In the genomic region with DNA sequence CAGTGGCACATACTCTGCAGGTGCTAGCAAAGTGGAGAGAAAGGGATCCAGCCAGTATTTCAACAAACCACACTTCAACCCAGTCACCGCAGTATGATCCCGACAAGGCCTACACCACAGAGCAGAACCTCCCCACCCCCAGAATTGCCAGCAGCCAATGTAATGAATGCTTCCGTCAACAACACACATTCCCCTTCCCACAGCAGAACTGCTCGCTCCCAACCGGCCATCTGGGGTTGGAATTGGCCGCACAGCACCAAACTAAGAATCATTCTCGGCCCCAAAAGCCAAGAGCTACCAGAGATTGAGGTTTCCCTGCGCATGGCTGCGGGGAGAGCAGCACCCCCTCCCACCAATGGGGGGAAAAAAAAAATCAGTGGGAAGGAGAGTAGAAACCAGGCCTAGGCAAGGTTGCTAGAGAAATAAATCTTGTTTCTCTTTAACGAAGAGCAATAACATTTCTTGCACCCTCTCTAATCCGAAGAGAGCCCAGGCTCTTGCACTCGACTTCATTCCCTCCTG, we compare ENCODE assay signal across 1 cellular context.
TF ChIP-seq lines count a peak whose summit lies in the region.

No MANE protein-coding gene starts in this region.

TF ChIP-seq in K562, 482 proteins besides CTCF, POLR2A, EP300 and RAD21 (continued from another document and continues in another):
- TF ChIP-seq, protein P1, sequence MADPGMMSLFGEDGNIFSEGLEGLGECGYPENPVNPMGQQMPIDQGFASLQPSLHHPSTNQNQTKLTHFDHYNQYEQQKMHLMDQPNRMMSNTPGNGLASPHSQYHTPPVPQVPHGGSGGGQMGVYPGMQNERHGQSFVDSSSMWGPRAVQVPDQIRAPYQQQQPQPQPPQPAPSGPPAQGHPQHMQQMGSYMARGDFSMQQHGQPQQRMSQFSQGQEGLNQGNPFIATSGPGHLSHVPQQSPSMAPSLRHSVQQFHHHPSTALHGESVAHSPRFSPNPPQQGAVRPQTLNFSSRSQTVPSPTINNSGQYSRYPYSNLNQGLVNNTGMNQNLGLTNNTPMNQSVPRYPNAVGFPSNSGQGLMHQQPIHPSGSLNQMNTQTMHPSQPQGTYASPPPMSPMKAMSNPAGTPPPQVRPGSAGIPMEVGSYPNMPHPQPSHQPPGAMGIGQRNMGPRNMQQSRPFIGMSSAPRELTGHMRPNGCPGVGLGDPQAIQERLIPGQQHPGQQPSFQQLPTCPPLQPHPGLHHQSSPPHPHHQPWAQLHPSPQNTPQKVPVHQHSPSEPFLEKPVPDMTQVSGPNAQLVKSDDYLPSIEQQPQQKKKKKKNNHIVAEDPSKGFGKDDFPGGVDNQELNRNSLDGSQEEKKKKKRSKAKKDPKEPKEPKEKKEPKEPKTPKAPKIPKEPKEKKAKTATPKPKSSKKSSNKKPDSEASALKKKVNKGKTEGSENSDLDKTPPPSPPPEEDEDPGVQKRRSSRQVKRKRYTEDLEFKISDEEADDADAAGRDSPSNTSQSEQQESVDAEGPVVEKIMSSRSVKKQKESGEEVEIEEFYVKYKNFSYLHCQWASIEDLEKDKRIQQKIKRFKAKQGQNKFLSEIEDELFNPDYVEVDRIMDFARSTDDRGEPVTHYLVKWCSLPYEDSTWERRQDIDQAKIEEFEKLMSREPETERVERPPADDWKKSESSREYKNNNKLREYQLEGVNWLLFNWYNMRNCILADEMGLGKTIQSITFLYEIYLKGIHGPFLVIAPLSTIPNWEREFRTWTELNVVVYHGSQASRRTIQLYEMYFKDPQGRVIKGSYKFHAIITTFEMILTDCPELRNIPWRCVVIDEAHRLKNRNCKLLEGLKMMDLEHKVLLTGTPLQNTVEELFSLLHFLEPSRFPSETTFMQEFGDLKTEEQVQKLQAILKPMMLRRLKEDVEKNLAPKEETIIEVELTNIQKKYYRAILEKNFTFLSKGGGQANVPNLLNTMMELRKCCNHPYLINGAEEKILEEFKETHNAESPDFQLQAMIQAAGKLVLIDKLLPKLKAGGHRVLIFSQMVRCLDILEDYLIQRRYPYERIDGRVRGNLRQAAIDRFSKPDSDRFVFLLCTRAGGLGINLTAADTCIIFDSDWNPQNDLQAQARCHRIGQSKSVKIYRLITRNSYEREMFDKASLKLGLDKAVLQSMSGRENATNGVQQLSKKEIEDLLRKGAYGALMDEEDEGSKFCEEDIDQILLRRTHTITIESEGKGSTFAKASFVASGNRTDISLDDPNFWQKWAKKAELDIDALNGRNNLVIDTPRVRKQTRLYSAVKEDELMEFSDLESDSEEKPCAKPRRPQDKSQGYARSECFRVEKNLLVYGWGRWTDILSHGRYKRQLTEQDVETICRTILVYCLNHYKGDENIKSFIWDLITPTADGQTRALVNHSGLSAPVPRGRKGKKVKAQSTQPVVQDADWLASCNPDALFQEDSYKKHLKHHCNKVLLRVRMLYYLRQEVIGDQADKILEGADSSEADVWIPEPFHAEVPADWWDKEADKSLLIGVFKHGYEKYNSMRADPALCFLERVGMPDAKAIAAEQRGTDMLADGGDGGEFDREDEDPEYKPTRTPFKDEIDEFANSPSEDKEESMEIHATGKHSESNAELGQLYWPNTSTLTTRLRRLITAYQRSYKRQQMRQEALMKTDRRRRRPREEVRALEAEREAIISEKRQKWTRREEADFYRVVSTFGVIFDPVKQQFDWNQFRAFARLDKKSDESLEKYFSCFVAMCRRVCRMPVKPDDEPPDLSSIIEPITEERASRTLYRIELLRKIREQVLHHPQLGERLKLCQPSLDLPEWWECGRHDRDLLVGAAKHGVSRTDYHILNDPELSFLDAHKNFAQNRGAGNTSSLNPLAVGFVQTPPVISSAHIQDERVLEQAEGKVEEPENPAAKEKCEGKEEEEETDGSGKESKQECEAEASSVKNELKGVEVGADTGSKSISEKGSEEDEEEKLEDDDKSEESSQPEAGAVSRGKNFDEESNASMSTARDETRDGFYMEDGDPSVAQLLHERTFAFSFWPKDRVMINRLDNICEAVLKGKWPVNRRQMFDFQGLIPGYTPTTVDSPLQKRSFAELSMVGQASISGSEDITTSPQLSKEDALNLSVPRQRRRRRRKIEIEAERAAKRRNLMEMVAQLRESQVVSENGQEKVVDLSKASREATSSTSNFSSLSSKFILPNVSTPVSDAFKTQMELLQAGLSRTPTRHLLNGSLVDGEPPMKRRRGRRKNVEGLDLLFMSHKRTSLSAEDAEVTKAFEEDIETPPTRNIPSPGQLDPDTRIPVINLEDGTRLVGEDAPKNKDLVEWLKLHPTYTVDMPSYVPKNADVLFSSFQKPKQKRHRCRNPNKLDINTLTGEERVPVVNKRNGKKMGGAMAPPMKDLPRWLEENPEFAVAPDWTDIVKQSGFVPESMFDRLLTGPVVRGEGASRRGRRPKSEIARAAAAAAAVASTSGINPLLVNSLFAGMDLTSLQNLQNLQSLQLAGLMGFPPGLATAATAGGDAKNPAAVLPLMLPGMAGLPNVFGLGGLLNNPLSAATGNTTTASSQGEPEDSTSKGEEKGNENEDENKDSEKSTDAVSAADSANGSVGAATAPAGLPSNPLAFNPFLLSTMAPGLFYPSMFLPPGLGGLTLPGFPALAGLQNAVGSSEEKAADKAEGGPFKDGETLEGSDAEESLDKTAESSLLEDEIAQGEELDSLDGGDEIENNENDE (IDR thresholded peaks at IDR 0.05; ENCODE audit: low read depth, low read length): no peak
- TF ChIP-seq ZNF445 (CRISPR knock-in tag; IDR thresholded peaks at IDR 0.05; ENCODE audit: low read depth) (no peak), GABPA (tag; conservative IDR thresholded peaks at IDR 0.05; ENCODE audit: low read depth) (no peak), EHMT2 (IDR thresholded peaks at IDR 0.05) (no peak), SMARCE1 (IDR thresholded peaks at IDR 0.05) (no peak; the same call in 1 of the 2 replicates), HDAC8 (tag; IDR thresholded peaks at IDR 0.05) (no peak), KDM1A (IDR thresholded peaks at IDR 0.05) (no peak), USF2 (CRISPR knock-in tag; IDR thresholded peaks at IDR 0.05) (no peak), CC2D1A (IDR thresholded peaks at IDR 0.05) (peak; percentile 73), NR0B1 (IDR thresholded peaks at IDR 0.05; ENCODE audit: partially characterized antibody) (no peak), STAT5A (IDR thresholded peaks at IDR 0.05; ENCODE audit: borderline replicate concordance, low read length) (no peak), NFIX (CRISPR knock-in tag; IDR thresholded peaks at IDR 0.05; ENCODE audit: low read depth) (no peak), AFF1 (IDR thresholded peaks at IDR 0.05; ENCODE audit: low read depth in 1 of 2, partially characterized antibody in 2 of 2) (peak in 1 of 2 experiments; percentile 17), HNRNPUL1 (IDR thresholded peaks at IDR 0.05; ENCODE audit: low read length) (no peak), BRD9 (IDR thresholded peaks at IDR 0.05; ENCODE audit: low read depth, partially characterized antibody) (no peak), TEAD4 (IDR thresholded peaks at IDR 0.05; ENCODE audit: low read length) (peak; percentile 55), TEAD4 (CRISPR knock-in tag; IDR thresholded peaks at IDR 0.05; ENCODE audit: borderline replicate concordance) (no peak), KDM5B (IDR thresholded peaks at IDR 0.05; ENCODE audit: insufficient replicate concordance, low read depth, low read length) (peak; percentile 80), SP1 (CRISPR knock-in tag; IDR thresholded peaks at IDR 0.05) (peak; percentile 68), ZNF75A (CRISPR knock-in tag; IDR thresholded peaks at IDR 0.05) (no peak), NR2C1 (IDR thresholded peaks at IDR 0.05) (no peak), NR2C1 (tag; IDR thresholded peaks at IDR 0.05) (no peak), ZC3H4 (CRISPR knock-in tag; IDR thresholded peaks at IDR 0.05; ENCODE audit: borderline replicate concordance) (no peak), GTF2F1 (IDR thresholded peaks at IDR 0.05; ENCODE audit: low read depth, low read length) (no peak), PTTG1 (tag; IDR thresholded peaks at IDR 0.05; ENCODE audit: low read depth) (no peak), CHD1 (IDR thresholded peaks at IDR 0.05; ENCODE audit: low read length) (no peak), E2F3 (CRISPR knock-in tag; IDR thresholded peaks at IDR 0.05) (no peak; the same call in 1 of the 2 replicates), ETV6 (IDR thresholded peaks at IDR 0.05; ENCODE audit: borderline replicate concordance in 1 of 2, low read depth in 2 of 2, low read length in 1 of 2) (no peak), ETV6 (CRISPR knock-in tag; IDR thresholded peaks at IDR 0.05; ENCODE audit: borderline replicate concordance) (no peak), TAF1 (IDR thresholded peaks at IDR 0.05; ENCODE audit: control insufficient read depth, extremely low read depth, insufficient read depth, low read length, severe bottlenecking) (peak; percentile 67), NR4A1 (CRISPR knock-in tag; IDR thresholded peaks at IDR 0.05) (no peak), NR4A1 (tag; IDR thresholded peaks at IDR 0.05) (no peak)
- TF ChIP-seq, protein P2, sequence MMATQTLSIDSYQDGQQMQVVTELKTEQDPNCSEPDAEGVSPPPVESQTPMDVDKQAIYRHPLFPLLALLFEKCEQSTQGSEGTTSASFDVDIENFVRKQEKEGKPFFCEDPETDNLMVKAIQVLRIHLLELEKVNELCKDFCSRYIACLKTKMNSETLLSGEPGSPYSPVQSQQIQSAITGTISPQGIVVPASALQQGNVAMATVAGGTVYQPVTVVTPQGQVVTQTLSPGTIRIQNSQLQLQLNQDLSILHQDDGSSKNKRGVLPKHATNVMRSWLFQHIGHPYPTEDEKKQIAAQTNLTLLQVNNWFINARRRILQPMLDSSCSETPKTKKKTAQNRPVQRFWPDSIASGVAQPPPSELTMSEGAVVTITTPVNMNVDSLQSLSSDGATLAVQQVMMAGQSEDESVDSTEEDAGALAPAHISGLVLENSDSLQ (IDR thresholded peaks at IDR 0.05): peak; percentile 45; the same call in 1 of the 2 replicates
- TF ChIP-seq, protein P3, sequence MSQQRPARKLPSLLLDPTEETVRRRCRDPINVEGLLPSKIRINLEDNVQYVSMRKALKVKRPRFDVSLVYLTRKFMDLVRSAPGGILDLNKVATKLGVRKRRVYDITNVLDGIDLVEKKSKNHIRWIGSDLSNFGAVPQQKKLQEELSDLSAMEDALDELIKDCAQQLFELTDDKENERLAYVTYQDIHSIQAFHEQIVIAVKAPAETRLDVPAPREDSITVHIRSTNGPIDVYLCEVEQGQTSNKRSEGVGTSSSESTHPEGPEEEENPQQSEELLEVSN (IDR thresholded peaks at IDR 0.05; ENCODE audit: borderline replicate concordance in 1 of 2, extremely low read depth in 1 of 2, insufficient read depth in 1 of 2, insufficient read length in 1 of 2, low read depth in 1 of 2, low read length in 1 of 2, poor library complexity in 1 of 2, severe bottlenecking in 1 of 2): no peak
- TF ChIP-seq, protein P4, sequence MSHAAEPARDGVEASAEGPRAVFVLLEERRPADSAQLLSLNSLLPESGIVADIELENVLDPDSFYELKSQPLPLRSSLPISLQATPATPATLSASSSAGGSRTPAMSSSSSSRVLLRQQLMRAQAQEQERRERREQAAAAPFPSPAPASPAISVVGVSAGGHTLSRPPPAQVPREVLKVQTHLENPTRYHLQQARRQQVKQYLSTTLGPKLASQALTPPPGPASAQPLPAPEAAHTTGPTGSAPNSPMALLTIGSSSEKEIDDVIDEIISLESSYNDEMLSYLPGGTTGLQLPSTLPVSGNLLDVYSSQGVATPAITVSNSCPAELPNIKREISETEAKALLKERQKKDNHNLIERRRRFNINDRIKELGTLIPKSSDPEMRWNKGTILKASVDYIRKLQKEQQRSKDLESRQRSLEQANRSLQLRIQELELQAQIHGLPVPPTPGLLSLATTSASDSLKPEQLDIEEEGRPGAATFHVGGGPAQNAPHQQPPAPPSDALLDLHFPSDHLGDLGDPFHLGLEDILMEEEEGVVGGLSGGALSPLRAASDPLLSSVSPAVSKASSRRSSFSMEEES (CRISPR knock-in tag; IDR thresholded peaks at IDR 0.05): no peak
